13 cellular contexts compared by ENCODE assay signal in the genomic region with DNA sequence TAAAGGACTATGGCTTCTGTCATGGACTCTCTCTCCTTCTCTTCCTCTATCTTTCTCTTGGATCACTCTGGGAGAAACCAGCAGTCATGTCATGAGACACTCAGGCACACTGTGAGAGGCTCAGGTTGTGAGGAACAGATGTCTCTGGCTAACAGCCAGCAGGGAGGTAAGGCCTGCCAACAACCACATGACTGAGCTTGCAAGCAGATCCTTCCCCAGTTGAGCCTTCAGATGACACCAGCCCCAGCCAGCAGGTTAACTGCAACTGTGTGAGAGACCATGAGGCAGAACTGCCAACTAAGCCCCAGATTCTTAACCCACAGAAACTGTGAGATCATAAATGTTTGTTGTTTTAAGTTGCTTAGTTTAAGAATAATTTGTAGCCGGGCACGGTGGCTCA.
DNase-seq lines count a peak whose midpoint lies in the region; ATAC-seq, FAIRE-seq and TF ChIP-seq lines count a peak whose summit lies in the region.
"Had no signal": no experiment of that assay in that cellular context is flagged by ENCODE, and none has a peak within 500 bp of the region (broad histone marks: within the 10 kb centered on the region; RNA-seq: fewer than 3 reads in every experiment).

No MANE protein-coding gene starts in this region.

- H3K9ac ChIP-seq in PC-3 (ENCODE audit: low read length) = no peak overlapping the region

- H3K9me3 ChIP-seq in PC-3 (ENCODE audit: low read length) = peaks cover 10% of the 10 kb centered on the region; the same call in 1 of the 2 replicates

- 0 out of 2 replicates have a peak overlapping the region, but pooled peaks have one; percentile 5 for H3K27ac ChIP-seq in PC-3 (ENCODE audit: low read length)
- H3K27ac ChIP-seq: skin epidermis had no signal

- CTCF ChIA-PET in PC-3 (lab: Charles Lee) = no interaction called here

- H3K36me3 ChIP-seq in PC-3 (ENCODE audit: low read depth, low read length) = peaks cover 5% of the 10 kb centered on the region; the same call in 1 of the 2 replicates

- H3K4me3 Mint-ChIP-seq in CD14-positive monocyte = no peak overlapping the region
- H3K4me3 Mint-ChIP-seq: activated T-helper 1 cell treated with anti-CD3 and anti-CD28 coated beads, Interleukin-12 subunit alpha, Interleukin-12 subunit beta, Interleukin-2, Interleukin-4 antibody, amounts not matched to agents 30 ng/mL and 10 ng/mL and 1 ng/mL, durations not matched to agents 14 hours and 24 hours and 36 hours; T-cell had no signal

- H3K27me3 Mint-ChIP-seq in CD14-positive monocyte (ENCODE audit: low read depth in 3 of 3) = peaks cover 0 to 2% (median 0%) of the 10 kb centered on the region in 3 donors
- H3K27me3 Mint-ChIP-seq: T-cell had no signal

- H3K27me3 ChIP-seq in PC-3 (ENCODE audit: low read length) = no peaks in the 10 kb centered on the region

- DNase-seq in Caki2 (ENCODE audit: low read depth) (peak; percentile 32), GM18507 (ENCODE audit: extremely low spot score, insufficient read length, low read depth) (no peak), PC-3 (no peak), epithelial cell of esophagus (ENCODE audit: low read depth) (peak; percentile 58), CD14-positive monocyte (ENCODE audit: low spot score) (no peak), amygdala (lab: John Stamatoyannopoulos, UW) (no peak), OCI-M1 (lab: John Stamatoyannopoulos, UW) (no peak)
- DNase-seq in stimulated activated CD8-positive, alpha-beta memory T cell treated with anti-CD3 and anti-CD28 coated beads, Interleukin-4, amount 100 ng/mL, for 48 hours = no peak
- DNase-seq: activated CD4-positive, alpha-beta T cell treated with anti-CD3 and anti-CD28 coated beads for 4 hours; NCI-H1436 treated with DMSO at 0.1 percent for 48 hours had no signal

- ATAC-seq in PC-3 = no peak
- ATAC-seq: T-cell had no signal

- no peaks in the 10 kb centered on the region for H4K20me1 ChIP-seq in PC-3 (ENCODE audit: low read length)

- no TSS peak for BruUV-seq in PC-3 (replicated peaks; lab: Mats Ljungman, UMichigan)

- in situ Hi-C loops in Caki2 (cut with HindIII; ENCODE audit: low pct_unique_long_range_greater_than_20kb, low sequenced_read_pairs) = no loop called here

- H3K9me2 ChIP-seq in PC-3 (replicated peaks; ENCODE audit: low read length) = no peaks in the 10 kb centered on the region

- no peak overlapping the region for H3K4me2 ChIP-seq in PC-3 (ENCODE audit: low read length)

- peaks cover 26% of the 10 kb centered on the region for H3K4me1 Mint-ChIP-seq in CD14-positive monocyte

- H2AFZ ChIP-seq in PC-3 (ENCODE audit: low read length) = no peak overlapping the region

- peaks cover 14% of the 10 kb centered on the region for H3F3A ChIP-seq in PC-3 (ENCODE audit: low read length, unreplicated experiment)

- H3K4me3 ChIP-seq in PC-3 (ENCODE audit: low read length) (no peak overlapping the region), epithelial cell of esophagus (ENCODE audit: low read length) (no peak overlapping the region)
- H3K4me3 ChIP-seq: skin epidermis had no signal

- peaks cover 13% of the 10 kb centered on the region in 2 donors for H3K36me3 Mint-ChIP-seq in CD14-positive monocyte

- H3K27ac Mint-ChIP-seq in CD14-positive monocyte = no peak overlapping the region
- H3K27ac Mint-ChIP-seq: activated T-helper 1 cell treated with anti-CD3 and anti-CD28 coated beads, Interleukin-12 subunit alpha, Interleukin-12 subunit beta, Interleukin-2, Interleukin-4 antibody, amounts not matched to agents 30 ng/mL and 10 ng/mL and 1 ng/mL, durations not matched to agents 14 hours and 24 hours and 36 hours; T-cell had no signal

- intact Hi-C loops in PC-3 (cut with micrococcal nuclease) (loop anchor here (2.0 kb wide), 1 partner anchor 25 kb away; no protein-coding TSS in a partner anchor), CD14-positive monocyte (cut with micrococcal nuclease) (loop anchor here in 1 of 2 donors (2.0 kb wide), 1 partner anchor 15 kb away; no protein-coding TSS in a partner anchor)

- TF ChIP-seq CTCF in PC-3 (conservative IDR thresholded peaks at IDR 0.05; ENCODE audit: low read depth, low read length) (no peak), epithelial cell of esophagus (IDR thresholded peaks at IDR 0.05; ENCODE audit: insufficient read depth, low read depth, low read length, missing control alignments) (no peak), CD14-positive monocyte (IDR thresholded peaks at IDR 0.05) (no peak)

- H3K79me2 ChIP-seq in PC-3 (ENCODE audit: low read length) = no peaks in the 10 kb centered on the region

- peaks cover 5 to 17% (median 9%) of the 10 kb centered on the region in 7 donors for H3K9me3 Mint-ChIP-seq in CD14-positive monocyte

- POLR2A ChIA-PET in PC-3 (lab: Charles Lee; ENCODE audit: unreplicated experiment) = no interaction called here

- peak; percentile 33 for FAIRE-seq in GM18507 (lab: Jason Lieb, UNC)

- peaks cover 27% of the 10 kb centered on the region for H3K4me1 ChIP-seq in PC-3 (ENCODE audit: insufficient read depth, low read length)

Comparison
In these comparisons a context has a peak if more than half of its experiments do, and no peak if none do; other contexts are left out.
1. DNase-seq: peak in Caki2 (single experiment) and epithelial cell of esophagus (single experiment); none in GM18507 (single experiment), PC-3 (single experiment), CD14-positive monocyte (single experiment), amygdala (0 of 56), OCI-M1 (single experiment) and stimulated activated CD8-positive, alpha-beta memory T cell treated with anti-CD3 and anti-CD28 coated beads, Interleukin-4, amount 100 ng/mL, for 48 hours (single experiment).